Comparison of ENCODE assay signal across 8 cellular contexts in genomic region chr14:73762375-73762822, GRCh38. TPM values are rescaled to one million over a fixed set of nuclear protein-coding genes. Genes with fewer than 3 reads are reported as not detected.
DNase-seq lines count a peak whose midpoint lies in the region; ATAC-seq and TF ChIP-seq lines count a peak whose summit lies in the region.

No MANE protein-coding gene starts in this region.

- intact Hi-C loops in activated T-helper 1 cell treated with anti-CD3 and anti-CD28 coated beads, Interleukin-12 subunit alpha, Interleukin-12 subunit beta, Interleukin-2, Interleukin-4 antibody, amounts not matched to agents 30 ng/mL and 10 ng/mL and 1 ng/mL, durations not matched to agents 14 hours and 24 hours and 36 hours (cut with micrococcal nuclease), result loop anchor here (1.0 to 5.0 kb wide), 2 partner anchors 8 to 270 kb away; partner anchors contain the start of gene RIOX1

- H3K4me3 Mint-ChIP-seq in activated T-helper 1 cell treated with anti-CD3 and anti-CD28 coated beads, Interleukin-12 subunit alpha, Interleukin-12 subunit beta, Interleukin-2, Interleukin-4 antibody, amounts not matched to agents 30 ng/mL and 10 ng/mL and 1 ng/mL, durations not matched to agents 14 hours and 24 hours and 36 hours, result peak overlapping the region; percentile 37

- H3K27ac Mint-ChIP-seq in activated T-helper 1 cell treated with anti-CD3 and anti-CD28 coated beads, Interleukin-12 subunit alpha, Interleukin-12 subunit beta, Interleukin-2, Interleukin-4 antibody, amounts not matched to agents 30 ng/mL and 10 ng/mL and 1 ng/mL, durations not matched to agents 14 hours and 24 hours and 36 hours, result peak overlapping the region; percentile 35

- H3K4me3 ChIP-seq in neutrophil (ENCODE audit: low read depth in 1 of 2, low read length in 1 of 2), result peak overlapping the region in 1 of 2 experiments; percentile 28

- ATAC-seq in GM21737 (IDR thresholded peaks at IDR 0.05; ENCODE audit: unreplicated experiment) (peak; percentile 23), HG03196 (IDR thresholded peaks at IDR 0.05; ENCODE audit: unreplicated experiment) (no peak), HG03025 (IDR thresholded peaks at IDR 0.05; ENCODE audit: low FRiP score, unreplicated experiment) (no peak)

- H3K27ac ChIP-seq in neutrophil, result peak overlapping the region; percentile 99

- no peaks in the 10 kb centered on the region for H3K27me3 Mint-ChIP-seq in activated T-helper 1 cell treated with anti-CD3 and anti-CD28 coated beads, Interleukin-12 subunit alpha, Interleukin-12 subunit beta, Interleukin-2, Interleukin-4 antibody, amounts not matched to agents 30 ng/mL and 10 ng/mL and 1 ng/mL, durations not matched to agents 14 hours and 24 hours and 36 hours (ENCODE audit: insufficient read depth)

- no peaks in the 10 kb centered on the region for H3K36me3 ChIP-seq in neutrophil

- no peaks in the 10 kb centered on the region for H3K9me3 ChIP-seq in neutrophil

- no peaks in the 10 kb centered on the region for H3K27me3 ChIP-seq in neutrophil

- peaks cover 67 to 70% of the 10 kb centered on the region in 2 experiments for H3K4me1 ChIP-seq in neutrophil (ENCODE audit: control insufficient read depth in 1 of 2, insufficient read depth in 1 of 2, low read depth in 1 of 2, low read length in 1 of 2)

- no peaks in the 10 kb centered on the region for H3K9me3 Mint-ChIP-seq in activated T-helper 1 cell treated with anti-CD3 and anti-CD28 coated beads, Interleukin-12 subunit alpha, Interleukin-12 subunit beta, Interleukin-2, Interleukin-4 antibody, amounts not matched to agents 30 ng/mL and 10 ng/mL and 1 ng/mL, durations not matched to agents 14 hours and 24 hours and 36 hours

- no peak for TF ChIP-seq CTCF in GM10266 (IDR thresholded peaks at IDR 0.05; ENCODE audit: control insufficient read depth, insufficient read depth, low read depth, missing control alignments)
- no peak for TF ChIP-seq CTCF in neutrophil (IDR thresholded peaks at IDR 0.05)

- H3K4me1 Mint-ChIP-seq in activated T-helper 1 cell treated with anti-CD3 and anti-CD28 coated beads, Interleukin-12 subunit alpha, Interleukin-12 subunit beta, Interleukin-2, Interleukin-4 antibody, amounts not matched to agents 30 ng/mL and 10 ng/mL and 1 ng/mL, durations not matched to agents 14 hours and 24 hours and 36 hours (ENCODE audit: low read depth), result peaks cover 67% of the 10 kb centered on the region

- DNase-seq in GM10266 (ENCODE audit: extremely low spot score), result peak; percentile 68
- DNase-seq in activated T-helper 1 cell treated with anti-CD3 and anti-CD28 coated beads, Interleukin-12 subunit alpha, Interleukin-12 subunit beta, Interleukin-2, Interleukin-4 antibody, amounts not matched to agents 30 ng/mL and 10 ng/mL and 1 ng/mL, durations not matched to agents 14 hours and 24 hours and 36 hours (ENCODE audit: low spot score), result no peak
- no peak for DNase-seq in NCI-H2171 treated with DMSO at 0.1 percent for 48 hours (lab: John Stamatoyannopoulos, UW)
- DNase-seq in hippocampal formation (lab: John Stamatoyannopoulos, UW), result no peak

- peaks cover 11% of the 10 kb centered on the region for H3K36me3 Mint-ChIP-seq in activated T-helper 1 cell treated with anti-CD3 and anti-CD28 coated beads, Interleukin-12 subunit alpha, Interleukin-12 subunit beta, Interleukin-2, Interleukin-4 antibody, amounts not matched to agents 30 ng/mL and 10 ng/mL and 1 ng/mL, durations not matched to agents 14 hours and 24 hours and 36 hours (ENCODE audit: low read depth)

RNA-seq across cellular contexts. Expression of gene PNMA1, which starts 48.2 kb away (rescaled TPM):
- total RNA-seq in activated T-helper 1 cell treated with anti-CD3 and anti-CD28 coated beads, Interleukin-12 subunit alpha, Interleukin-12 subunit beta, Interleukin-2, Interleukin-4 antibody, amounts not matched to agents 30 ng/mL and 10 ng/mL and 1 ng/mL, durations not matched to agents 14 hours and 24 hours and 36 hours, result 29.7 and 30.6 TPM in 2 replicates
